Comparison of ENCODE assay signal across 17 cellular contexts in the genomic region with DNA sequence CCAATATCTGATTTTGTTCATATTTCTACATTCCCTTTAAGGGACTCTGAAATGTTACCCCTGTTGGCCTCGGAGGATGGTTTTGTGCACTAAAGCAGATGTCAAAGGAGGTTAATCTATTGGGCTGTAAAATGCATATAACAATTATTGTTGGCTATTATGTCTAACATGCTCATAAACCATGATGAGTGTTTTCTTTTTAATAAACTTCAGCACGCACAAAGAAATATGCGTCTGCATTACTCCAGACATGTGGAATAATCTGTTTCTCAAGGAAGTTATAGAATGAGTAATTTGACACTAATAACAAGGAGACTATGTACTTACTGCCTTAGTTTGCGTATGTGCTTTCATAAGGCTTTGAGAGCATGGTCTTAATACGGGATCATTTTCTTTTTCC.
A peak's percentile ranks its signal among the peaks of the same experiment; 100 is the strongest.
DNase-seq lines count a peak whose midpoint lies in the region; ATAC-seq and TF ChIP-seq lines count a peak whose summit lies in the region.
"Had no signal": no experiment of that assay in that cellular context is flagged by ENCODE, and none has a peak within 500 bp of the region (broad histone marks: within the 10 kb centered on the region; RNA-seq: fewer than 3 reads in every experiment).

No MANE protein-coding gene starts in this region.

- POLR2A ChIA-PET in HEK293T (lab: Yijun Ruan, JAX), result no interaction called here
- POLR2A ChIA-PET in activated CD4-positive, alpha-beta memory T cell treated with anti-CD3 and anti-CD28 coated beads for 36 hours (lab: Charles Lee), result no interaction called here

- no peak for ATAC-seq in HG03025 (IDR thresholded peaks at IDR 0.05; ENCODE audit: low FRiP score, unreplicated experiment)
- ATAC-seq: A549; CD8-positive, alpha-beta T cell had no signal

- peak overlapping the region; percentile 13; the same call in 1 of the 2 replicates for H3K27ac ChIP-seq in VCaP
- H3K27ac ChIP-seq: C4-2B had no signal

- TF ChIP-seq CTCF in VCaP (conservative IDR thresholded peaks at IDR 0.05) (no peak), retinal pigment epithelial cell (conservative IDR thresholded peaks at IDR 0.05; ENCODE audit: low read depth, low read length) (no peak)

- H3K4me3 ChIP-seq in HAP-1, result no peak overlapping the region
- H3K4me3 ChIP-seq in retinal pigment epithelial cell (ENCODE audit: low read length), result no peak overlapping the region
- H3K4me3 ChIP-seq: A549, K562 had no signal

- DNase-seq in HAP-1 (ENCODE audit: low spot score in 2 of 2) (peak; percentile 25 to 67), HEK293T (ENCODE audit: extremely low spot score) (no peak), retinal pigment epithelial cell (ENCODE audit: low read depth) (peak; percentile 55), mucosa of gallbladder (ENCODE audit: low spot score) (no peak)
- DNase-seq in activated effector memory CD4-positive, alpha-beta T cell treated with anti-CD3 and anti-CD28 coated beads, Interleukin-2, amount 50 U/mL, for 16 hours, result no peak
- DNase-seq in activated CD4-positive, alpha-beta memory T cell treated with anti-CD3 and anti-CD28 coated beads for 36 hours, result no peak
- DNase-seq: BE2C; CD8-positive, alpha-beta T cell; COR-L47; DMS153; GF-D8; HFFc6 had no signal

- H3K36me3 Mint-ChIP-seq in activated CD4-positive, alpha-beta memory T cell treated with anti-CD3 and anti-CD28 coated beads for 36 hours, result peaks cover 62% of the 10 kb centered on the region

- H3K4me1 ChIP-seq in HAP-1, result peaks cover 12% of the 10 kb centered on the region
- H3K4me1 ChIP-seq: BE2C had no signal

- CTCF ChIA-PET in HEK293T (lab: Yijun Ruan, JAX), result interaction anchor here (0.6 kb wide), 1 partner anchor 19 kb away, joined by 6 read pairs; no protein-coding TSS in a partner anchor
- CTCF ChIA-PET in activated CD4-positive, alpha-beta memory T cell treated with anti-CD3 and anti-CD28 coated beads for 36 hours (lab: Charles Lee), result interaction anchor here (1.1 kb wide), 1 partner anchor 208 kb away, joined by 3 read pairs; no protein-coding TSS in a partner anchor

- no peak overlapping the region for H3K4me3 Mint-ChIP-seq in activated CD4-positive, alpha-beta memory T cell treated with anti-CD3 and anti-CD28 coated beads for 36 hours
- H3K4me3 Mint-ChIP-seq: CD8-positive, alpha-beta T cell; HFFc6 had no signal

- H3K36me3 ChIP-seq in HAP-1 (replicated peaks), result peaks cover 31% of the 10 kb centered on the region

- no peaks in the 10 kb centered on the region for H3K27me3 ChIP-seq in HAP-1 (ENCODE audit: low read depth)
- H3K27me3 ChIP-seq: BE2C had no signal

- no peaks in the 10 kb centered on the region for H3K9me3 ChIP-seq in HAP-1
- H3K9me3 ChIP-seq: A549, BE2C had no signal

- H3K9me3 Mint-ChIP-seq in activated CD4-positive, alpha-beta memory T cell treated with anti-CD3 and anti-CD28 coated beads for 36 hours, result no peaks in the 10 kb centered on the region
- H3K9me3 Mint-ChIP-seq: CD8-positive, alpha-beta T cell; HFFc6 had no signal

- H3K27ac Mint-ChIP-seq in activated CD4-positive, alpha-beta memory T cell treated with anti-CD3 and anti-CD28 coated beads for 36 hours, result no peak overlapping the region
- H3K27ac Mint-ChIP-seq: CD8-positive, alpha-beta T cell; HFFc6 had no signal

- intact Hi-C loops in activated CD4-positive, alpha-beta memory T cell treated with anti-CD3 and anti-CD28 coated beads for 36 hours (cut with micrococcal nuclease), result no loop called here

- in situ Hi-C loops in HAP-1 (cut with MboI; ENCODE audit: low sequenced_read_pairs), result loop anchor here (25.0 kb wide), 1 partner anchor 707 kb away; a partner anchor contains a TSS

- peaks cover 6% of the 10 kb centered on the region for H3K4me1 Mint-ChIP-seq in activated CD4-positive, alpha-beta memory T cell treated with anti-CD3 and anti-CD28 coated beads for 36 hours (ENCODE audit: low read depth)

- H3K27me3 Mint-ChIP-seq in activated CD4-positive, alpha-beta memory T cell treated with anti-CD3 and anti-CD28 coated beads for 36 hours, result no peaks in the 10 kb centered on the region

TF ChIP-seq in HEK293T, 16 proteins besides CTCF, POLR2A, EP300 and RAD21:
- TF ChIP-seq, protein P1, sequence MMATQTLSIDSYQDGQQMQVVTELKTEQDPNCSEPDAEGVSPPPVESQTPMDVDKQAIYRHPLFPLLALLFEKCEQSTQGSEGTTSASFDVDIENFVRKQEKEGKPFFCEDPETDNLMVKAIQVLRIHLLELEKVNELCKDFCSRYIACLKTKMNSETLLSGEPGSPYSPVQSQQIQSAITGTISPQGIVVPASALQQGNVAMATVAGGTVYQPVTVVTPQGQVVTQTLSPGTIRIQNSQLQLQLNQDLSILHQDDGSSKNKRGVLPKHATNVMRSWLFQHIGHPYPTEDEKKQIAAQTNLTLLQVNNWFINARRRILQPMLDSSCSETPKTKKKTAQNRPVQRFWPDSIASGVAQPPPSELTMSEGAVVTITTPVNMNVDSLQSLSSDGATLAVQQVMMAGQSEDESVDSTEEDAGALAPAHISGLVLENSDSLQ (IDR thresholded peaks at IDR 0.05), result peak; percentile 80
- TF ChIP-seq FOXM1 (IDR thresholded peaks at IDR 0.05; ENCODE audit: borderline replicate concordance), result no peak
- no peak for TF ChIP-seq CTBP1 (IDR thresholded peaks at IDR 0.05; ENCODE audit: borderline replicate concordance)
- TF ChIP-seq NFRKB (IDR thresholded peaks at IDR 0.05), result no peak
- no peak for TF ChIP-seq ELF4 (IDR thresholded peaks at IDR 0.05)
- TF ChIP-seq ARNT (IDR thresholded peaks at IDR 0.05), result peak; percentile 92
- TF ChIP-seq FOXA1 (IDR thresholded peaks at IDR 0.05), result no peak

Comparison
In these comparisons a context has a peak if more than half of its experiments do, and no peak if none do; other contexts are left out.
1. DNase-seq: peak in HAP-1 (2 of 2) and retinal pigment epithelial cell (single experiment); none in HEK293T (single experiment), mucosa of gallbladder (single experiment), activated effector memory CD4-positive, alpha-beta T cell treated with anti-CD3 and anti-CD28 coated beads, Interleukin-2, amount 50 U/mL, for 16 hours (single experiment) and activated CD4-positive, alpha-beta memory T cell treated with anti-CD3 and anti-CD28 coated beads for 36 hours (single experiment).